18 cellular contexts compared by ENCODE assay signal in genomic region chr11:69552951-69553350, GRCh38.
"Had no signal": no experiment of that assay in that cellular context is flagged by ENCODE, and none has a peak within 500 bp of the region (broad histone marks: within the 10 kb centered on the region; RNA-seq: fewer than 3 reads in every experiment).

No MANE protein-coding gene starts in this region.

- H3K27ac ChIP-seq: body of pancreas, upper lobe of left lung had no signal

- DNase-seq: activated B cell treated with CpG ODN at 0.5 μM for 24 hours; activated CD4-positive, alpha-beta memory T cell treated with anti-CD3 and anti-CD28 coated beads, Interleukin-2, amount 10 ng/mL, durations not matched to agents 7 days and 5 days; activated CD4-positive, alpha-beta T cell treated with anti-CD3 and anti-CD28 coated beads, Interleukin-2, amount 10 ng/mL, durations not matched to agents 24 days and 14 days; activated gamma-delta T cell treated with Interleukin-2 at 50 U/mL for 16 hours; anterior cingulate cortex; body of pancreas; dermis blood vessel endothelial cell; effector CD8-positive, alpha-beta T cell; hippocampal formation; left ventricle myocardium superior; nucleus accumbens; retina; stimulated activated CD4-positive, alpha-beta T cell treated with anti-CD3 and anti-CD28 coated beads, Interleukin-4, amount 100 ng/mL, for 24 hours; stimulated activated naive CD8-positive, alpha-beta T cell treated with anti-CD3 and anti-CD28 coated beads, Interleukin-15, Interleukin-2, amounts not matched to agents 100 U/mL and 50 U/mL, for 24 hours; T-helper 9 cell; upper lobe of left lung had no signal

- H3K27me3 ChIP-seq: body of pancreas, upper lobe of left lung had no signal

- ATAC-seq: body of pancreas; esophagus mucosa; left ventricle myocardium superior; stimulated activated naive CD8-positive, alpha-beta T cell treated with anti-CD3 and anti-CD28 coated beads, Interleukin-15, Interleukin-2, amounts not matched to agents 100 U/mL and 50 U/mL, for 24 hours had no signal

- H3K4me1 ChIP-seq: body of pancreas, upper lobe of left lung had no signal

- H3K4me3 ChIP-seq: body of pancreas, upper lobe of left lung had no signal

- FAIRE-seq: frontal cortex had no signal

- H3K36me3 ChIP-seq: upper lobe of left lung had no signal
